In genomic region chr1:218304281-218305039, GRCh38 we compare ENCODE assay signal across 1 cellular context.
TF ChIP-seq lines count a peak whose summit lies in the region.

No MANE protein-coding gene starts in this region.

TF ChIP-seq in K562, 482 proteins besides CTCF, POLR2A, EP300 and RAD21 (continued from another document and continues in another):
- TF ChIP-seq CHD7 (IDR thresholded peaks at IDR 0.05; ENCODE audit: low read depth, low read length) (no peak), ZNF408 (CRISPR knock-in tag; IDR thresholded peaks at IDR 0.05; ENCODE audit: low read depth) (no peak), ZNF695 (CRISPR knock-in tag; IDR thresholded peaks at IDR 0.05) (no peak), L3MBTL2 (IDR thresholded peaks at IDR 0.05) (peak; percentile 98), HMG20A (CRISPR knock-in tag; conservative IDR thresholded peaks at IDR 0.05) (0 out of 2 replicates have a peak, but pooled peaks have one; percentile 31), CBFA2T2 (conservative IDR thresholded peaks at IDR 0.05) (peak; percentile 90), PTTG1 (tag; IDR thresholded peaks at IDR 0.05; ENCODE audit: low read depth) (no peak), MTA1 (IDR thresholded peaks at IDR 0.05; ENCODE audit: borderline replicate concordance) (0 out of 2 replicates have a peak, but pooled peaks have one; percentile 32), POLR3A (IDR thresholded peaks at IDR 0.05; ENCODE audit: borderline replicate concordance, extremely low read depth, insufficient read depth, insufficient read length) (no peak), ELF4 (CRISPR knock-in tag; IDR thresholded peaks at IDR 0.05) (0 out of 2 replicates have a peak, but pooled peaks have one; percentile 48), SETDB1 (IDR thresholded peaks at IDR 0.05; ENCODE audit: low read length) (no peak), E2F5 (CRISPR knock-in tag; IDR thresholded peaks at IDR 0.05) (no peak), ZBED1 (IDR thresholded peaks at IDR 0.05) (no peak), KAT7 (CRISPR knock-in tag; IDR thresholded peaks at IDR 0.05; ENCODE audit: borderline replicate concordance) (0 out of 2 replicates have a peak, but pooled peaks have one; percentile 55), PTBP1 (IDR thresholded peaks at IDR 0.05; ENCODE audit: low read depth, low read length) (no peak), JUN (IDR thresholded peaks at IDR 0.05; ENCODE audit: borderline replicate concordance, low read depth, low read length) (peak; percentile 52; the same call in 1 of the 2 replicates), JUN (CRISPR knock-in tag; IDR thresholded peaks at IDR 0.05; ENCODE audit: borderline replicate concordance) (no peak), NFIX (CRISPR knock-in tag; IDR thresholded peaks at IDR 0.05; ENCODE audit: low read depth) (peak; percentile 40; the same call in 1 of the 2 replicates), KDM2B (CRISPR knock-in tag; IDR thresholded peaks at IDR 0.05) (no peak), ZNF445 (CRISPR knock-in tag; IDR thresholded peaks at IDR 0.05; ENCODE audit: low read depth) (0 out of 2 replicates have a peak, but pooled peaks have one; percentile 32), KDM4B (IDR thresholded peaks at IDR 0.05; ENCODE audit: borderline replicate concordance in 2 of 2, low read depth in 1 of 2) (no peak), SAP30 (IDR thresholded peaks at IDR 0.05; ENCODE audit: borderline replicate concordance, insufficient read depth, low read depth, low read length, poor library complexity, severe bottlenecking) (no peak), ZNF146 (CRISPR knock-in tag; IDR thresholded peaks at IDR 0.05; ENCODE audit: unreplicated experiment) (no peak), CHD2 (IDR thresholded peaks at IDR 0.05; ENCODE audit: low read depth, low read length) (no peak), ZNF224 (CRISPR knock-in tag; IDR thresholded peaks at IDR 0.05) (no peak), TCFL5 (CRISPR knock-in tag; conservative IDR thresholded peaks at IDR 0.05) (peak; percentile 15; the same call in 1 of the 2 replicates), VEZF1 (CRISPR knock-in tag; IDR thresholded peaks at IDR 0.05) (peak; percentile 53; the same call in 1 of the 2 replicates), FOS (IDR thresholded peaks at IDR 0.05; ENCODE audit: extremely low read depth, insufficient read length) (no peak), CHD1 (IDR thresholded peaks at IDR 0.05; ENCODE audit: low read length) (no peak), KLF10 (CRISPR knock-in tag; IDR thresholded peaks at IDR 0.05) (no peak), ZFPM2 (CRISPR knock-in tag; IDR thresholded peaks at IDR 0.05) (no peak), HDAC2 (IDR thresholded peaks at IDR 0.05) (0 out of 2 replicates have a peak, but pooled peaks have one; percentile 65), HIVEP1 (CRISPR knock-in tag; IDR thresholded peaks at IDR 0.05) (no peak), ZBTB49 (CRISPR knock-in tag; IDR thresholded peaks at IDR 0.05; ENCODE audit: borderline replicate concordance) (no peak), ELK1 (CRISPR knock-in tag; IDR thresholded peaks at IDR 0.05) (no peak), ZNF3 (CRISPR knock-in tag; IDR thresholded peaks at IDR 0.05) (no peak), ZBTB17 (CRISPR knock-in tag; IDR thresholded peaks at IDR 0.05) (no peak), U2AF2 (optimal IDR thresholded peaks at IDR 0.05; ENCODE audit: low read depth, low read length) (no peak), CREM (IDR thresholded peaks at IDR 0.05; ENCODE audit: low read depth) (peak; percentile 42; the same call in 1 of the 2 replicates), ZHX1 (conservative IDR thresholded peaks at IDR 0.05; ENCODE audit: low read length) (no peak), HCFC1 (IDR thresholded peaks at IDR 0.05; ENCODE audit: low read depth, low read length) (no peak), ARNT (IDR thresholded peaks at IDR 0.05) (0 out of 4 replicates have a peak, but pooled peaks of 1 of the 2 experiments have one; percentile 58), MTF1 (CRISPR knock-in tag; IDR thresholded peaks at IDR 0.05; ENCODE audit: borderline replicate concordance) (no peak), ZNF165 (CRISPR knock-in tag; IDR thresholded peaks at IDR 0.05; ENCODE audit: borderline replicate concordance) (no peak), MTA2 (IDR thresholded peaks at IDR 0.05; ENCODE audit: low read depth) (peak; percentile 73; the same call in 1 of the 2 replicates)
